In the genomic region with DNA sequence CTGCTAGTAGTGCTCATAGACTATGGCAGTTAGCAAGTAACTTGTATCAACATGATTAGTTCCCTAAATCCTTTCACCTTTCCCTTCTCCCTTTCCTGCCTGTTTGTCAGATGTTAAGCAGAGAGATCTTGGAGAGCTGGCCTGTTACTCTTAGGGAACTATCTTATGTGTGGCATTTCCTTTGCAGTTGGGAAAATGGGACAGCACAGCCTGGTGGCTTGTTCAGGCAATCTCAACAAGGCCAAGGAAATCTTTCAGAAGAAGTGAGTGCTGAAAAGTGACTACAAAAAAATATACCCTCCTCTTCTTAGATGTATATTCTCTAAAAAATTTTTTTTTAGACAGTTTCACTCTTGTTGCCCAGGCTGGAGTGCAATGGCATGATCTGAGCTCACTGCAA, we compare ENCODE assay signal across 17 cellular contexts. TPM values are rescaled to one million over a fixed set of nuclear protein-coding genes. Genes with fewer than 3 reads are reported as not detected.
A peak's percentile ranks its signal among the peaks of the same experiment; 100 is the strongest.
DNase-seq lines count a peak whose midpoint lies in the region; ATAC-seq and TF ChIP-seq lines count a peak whose summit lies in the region.
"Had no signal": no experiment of that assay in that cellular context is flagged by ENCODE, and none has a peak within 500 bp of the region (broad histone marks: within the 10 kb centered on the region; RNA-seq: fewer than 3 reads in every experiment).

No MANE protein-coding gene starts in this region.

- CTCF ChIA-PET in A673 (lab: Charles Lee), result no interaction called here

- H3K4me3 Mint-ChIP-seq in type B pancreatic cell, result no peak overlapping the region
- H3K4me3 Mint-ChIP-seq: activated CD4-positive, alpha-beta T cell treated with anti-CD3 and anti-CD28 coated beads, Interleukin-2, amount 10 ng/mL, durations not matched to agents 7 days and 5 days; activated T-helper 1 cell treated with anti-CD3 and anti-CD28 coated beads, Interleukin-12 subunit alpha, Interleukin-12 subunit beta, Interleukin-2, Interleukin-4 antibody, amounts not matched to agents 30 ng/mL and 10 ng/mL and 1 ng/mL, durations not matched to agents 14 hours and 24 hours and 36 hours had no signal

- POLR2A ChIA-PET in A673 (lab: Charles Lee; ENCODE audit: low non-redundant PET), result no interaction called here

- no peak overlapping the region for H3K4me3 ChIP-seq in A673 (ENCODE audit: low read depth, low read length, poor library complexity, severe bottlenecking)
- no peak overlapping the region for H3K4me3 ChIP-seq in ovary
- H3K4me3 ChIP-seq: hepatocyte, lung, tibial nerve had no signal

- intact Hi-C loops in A673 (cut with micrococcal nuclease; ENCODE audit: unreplicated experiment) (no loop called here), ovary (cut with DNase I) (no loop called here)

- H3K27ac ChIP-seq in A673 (ENCODE audit: low read depth, low read length, poor library complexity, severe bottlenecking) (no peak overlapping the region), ovary (no peak overlapping the region)
- H3K27ac ChIP-seq: hepatocyte, tibial nerve had no signal

- no peaks in the 10 kb centered on the region for H3K9me3 ChIP-seq in A673 (ENCODE audit: low read depth, low read length, poor library complexity, severe bottlenecking)
- no peaks in the 10 kb centered on the region for H3K9me3 ChIP-seq in ovary
- H3K9me3 ChIP-seq: tibial nerve had no signal

- no peak for TF ChIP-seq POLR2A in ovary (IDR thresholded peaks at IDR 0.05)

- H3K27me3 Mint-ChIP-seq in type B pancreatic cell, result no peaks in the 10 kb centered on the region
- H3K27me3 Mint-ChIP-seq: activated CD4-positive, alpha-beta T cell treated with anti-CD3 and anti-CD28 coated beads, Interleukin-2, amount 10 ng/mL, durations not matched to agents 7 days and 5 days had no signal

- BruUV-seq in A673 (replicated peaks; lab: Mats Ljungman, UMichigan), result no TSS peak

- ATAC-seq in GM21447 (IDR thresholded peaks at IDR 0.05; ENCODE audit: unreplicated experiment), result no peak

- peaks cover 94% of the 10 kb centered on the region for H3K36me3 ChIP-seq in A673 (ENCODE audit: insufficient read depth, low read length, poor library complexity, severe bottlenecking)
- H3K36me3 ChIP-seq in ovary, result no peaks in the 10 kb centered on the region

- H3K36me3 Mint-ChIP-seq in type B pancreatic cell, result peaks cover 32% of the 10 kb centered on the region

- no peak overlapping the region for H3K27ac Mint-ChIP-seq in type B pancreatic cell
- H3K27ac Mint-ChIP-seq: activated CD4-positive, alpha-beta T cell treated with anti-CD3 and anti-CD28 coated beads, Interleukin-2, amount 10 ng/mL, durations not matched to agents 7 days and 5 days; activated T-helper 1 cell treated with anti-CD3 and anti-CD28 coated beads, Interleukin-12 subunit alpha, Interleukin-12 subunit beta, Interleukin-2, Interleukin-4 antibody, amounts not matched to agents 30 ng/mL and 10 ng/mL and 1 ng/mL, durations not matched to agents 14 hours and 24 hours and 36 hours had no signal

- no peak for TF ChIP-seq EP300 in ovary (IDR thresholded peaks at IDR 0.05)

- H3K27me3 ChIP-seq in A673 (replicated peaks; ENCODE audit: insufficient read depth, low read depth, low read length, poor library complexity) (no peaks in the 10 kb centered on the region), ovary (no peaks in the 10 kb centered on the region)
- H3K27me3 ChIP-seq: hepatocyte, tibial nerve had no signal

- DNase-seq in A673 (ENCODE audit: low spot score) (no peak), GM10266 (ENCODE audit: extremely low spot score) (no peak), amniotic epithelial cell (ENCODE audit: low read depth) (peak; percentile 17), iris pigment epithelial cell (ENCODE audit: low read depth) (peak; percentile 29), COR-L47 (lab: John Stamatoyannopoulos, UW) (no peak), type B pancreatic cell (ENCODE audit: extremely low spot score, unreplicated experiment) (no peak), ovary (no peak)
- DNase-seq: activated CD4-positive, alpha-beta T cell treated with anti-CD3 and anti-CD28 coated beads, Interleukin-2, amount 10 ng/mL, durations not matched to agents 7 days and 5 days; AML-193; anterior cingulate cortex; NCI-H226; occipital lobe had no signal

- TF ChIP-seq CTCF in A673 (conservative IDR thresholded peaks at IDR 0.05; ENCODE audit: low read depth, low read length), result peak; percentile 29; the same call in 1 of the 2 replicates
- peak; percentile 30 for TF ChIP-seq CTCF in GM10266 (IDR thresholded peaks at IDR 0.05; ENCODE audit: control insufficient read depth, insufficient read depth, low read depth, missing control alignments)
- no peak for TF ChIP-seq CTCF in type B pancreatic cell (conservative IDR thresholded peaks at IDR 0.05)
- no peak for TF ChIP-seq CTCF in ovary (IDR thresholded peaks at IDR 0.05)

- no peaks in the 10 kb centered on the region for H3K9me3 Mint-ChIP-seq in type B pancreatic cell
- H3K9me3 Mint-ChIP-seq: activated CD4-positive, alpha-beta T cell treated with anti-CD3 and anti-CD28 coated beads, Interleukin-2, amount 10 ng/mL, durations not matched to agents 7 days and 5 days; activated T-helper 1 cell treated with anti-CD3 and anti-CD28 coated beads, Interleukin-12 subunit alpha, Interleukin-12 subunit beta, Interleukin-2, Interleukin-4 antibody, amounts not matched to agents 30 ng/mL and 10 ng/mL and 1 ng/mL, durations not matched to agents 14 hours and 24 hours and 36 hours had no signal

- no peaks in the 10 kb centered on the region for H3K4me1 ChIP-seq in A673 (ENCODE audit: insufficient read depth, low read length, poor library complexity, severe bottlenecking)
- no peaks in the 10 kb centered on the region for H3K4me1 ChIP-seq in ovary (ENCODE audit: insufficient read depth)
- H3K4me1 ChIP-seq: tibial nerve had no signal

- H3K4me1 Mint-ChIP-seq in type B pancreatic cell (ENCODE audit: unreplicated experiment), result no peaks in the 10 kb centered on the region

RNA-seq across cellular contexts. Expression of gene PARP2, which starts 7.4 kb away (rescaled TPM):
- total RNA-seq in A673 (2021), result 67.8 and 67.9 TPM in 2 replicates
- total RNA-seq in type B pancreatic cell (ENCODE audit: low replicate concordance), result 25.5 and 36.3 TPM in 2 replicates
- total RNA-seq in ovary, result 10 to 100 TPM in 5 of 7 donors, 1 to 10 TPM in 2; 7.1 to 25.6 (median 22.8) TPM
- polyA plus RNA-seq in ovary, result 10 to 100 TPM; 16.5 to 38.7 TPM

RNA-seq across cellular contexts. Expression of gene CCNB1IP1, which starts 17.8 kb away (rescaled TPM):
- total RNA-seq in A673 (2021) (117 and 121 TPM in 2 replicates), type B pancreatic cell (ENCODE audit: low replicate concordance) (76.5 and 95.9 TPM in 2 replicates), ovary (100 to 1,000 TPM in 2 of 7 donors, 10 to 100 TPM in 5; 57.1 to 140 (median 85.6) TPM)
- polyA plus RNA-seq in ovary, result 100 to 1,000 TPM; 104 to 150 TPM

RNA-seq across cellular contexts. Expression of gene TTC5, which starts 45.1 kb away (rescaled TPM):
- 31.8 and 31.9 TPM in 2 replicates for total RNA-seq in A673 (2021)
- total RNA-seq in type B pancreatic cell (ENCODE audit: low replicate concordance), result 21.0 and 26.3 TPM in 2 replicates
- 10 to 100 TPM in 6 of 7 donors, 1 to 10 TPM in 1; 9.4 to 22.0 (median 17.1) TPM for total RNA-seq in ovary
- 10 to 100 TPM in 1 of 2 donors, 1 to 10 TPM in 1; 7.9 to 14.2 TPM for polyA plus RNA-seq in ovary

Comparison
In these comparisons a context has a peak if more than half of its experiments do, and no peak if none do; other contexts are left out.
1. DNase-seq: peak in amniotic epithelial cell (single experiment) and iris pigment epithelial cell (single experiment); none in A673 (single experiment), GM10266 (single experiment), COR-L47 (single experiment), type B pancreatic cell (single experiment) and ovary (0 of 5).
2. CTCF ChIP-seq: peak in A673 (single experiment) and GM10266 (single experiment); none in type B pancreatic cell (single experiment) and ovary (0 of 3).